11 cellular contexts compared by ENCODE assay signal in genomic region chr12:53050426-53051057, GRCh38. TPM values are rescaled to one million over a fixed set of nuclear protein-coding genes. Genes with fewer than 3 reads are reported as not detected.
A peak's percentile ranks its signal among the peaks of the same experiment; 100 is the strongest.
DNase-seq lines count a peak whose midpoint lies in the region; ATAC-seq and TF ChIP-seq lines count a peak whose summit lies in the region.
"Had no signal": no experiment of that assay in that cellular context is flagged by ENCODE, and none has a peak within 500 bp of the region (broad histone marks: within the 10 kb centered on the region; RNA-seq: fewer than 3 reads in every experiment).

No MANE protein-coding gene starts in this region.

- H3K4me3 ChIP-seq in AG04449 (ENCODE audit: low read depth, low read length) (peak overlapping the region; percentile 66), epithelial cell of proximal tubule (ENCODE audit: low read depth, low read length) (peak overlapping the region; percentile 73), neuron (ENCODE audit: low read length) (peak overlapping the region; percentile 34)

- CTCF ChIA-PET in AG04449 (lab: Yijun Ruan, JAX) (interaction anchor here (0.8 to 6.5 kb wide), 8 partner anchors 8 to 135 kb away, joined by 3 to 92 read pairs (median 4); partner anchors contain the start of gene SPRYD3), RWPE1 (lab: Yijun Ruan, JAX) (no interaction called here)

- POLR2A ChIA-PET in AG04449 (lab: Yijun Ruan, JAX): interaction anchor here (0.8 to 1.8 kb wide), 2 partner anchors 9 to 295 kb away, joined by 3 to 4 read pairs; no protein-coding TSS in a partner anchor
- POLR2A ChIA-PET in RWPE1 (lab: Yijun Ruan, JAX; ENCODE audit: low non-redundant PET): no interaction called here

- H3K27me3 ChIP-seq in neuron (ENCODE audit: insufficient read depth, low read length): no peaks in the 10 kb centered on the region

- TF ChIP-seq CTCF in AG04449 (IDR thresholded peaks at IDR 0.05; ENCODE audit: insufficient read depth, low read length, missing control alignments) (no peak), RWPE1 (conservative IDR thresholded peaks at IDR 0.05; ENCODE audit: low read depth) (no peak), epithelial cell of proximal tubule (conservative IDR thresholded peaks at IDR 0.05; ENCODE audit: low read depth, low read length) (no peak)

- H3K27ac ChIP-seq in RWPE1: peak overlapping the region; percentile 99

- H3K36me3 ChIP-seq in neuron (ENCODE audit: insufficient read depth, low read length): no peaks in the 10 kb centered on the region

- DNase-seq in AG04449 (ENCODE audit: low read depth, low spot score) (no peak), RWPE1 (ENCODE audit: low spot score) (no peak), epithelial cell of proximal tubule (ENCODE audit: low read depth) (no peak), medulla oblongata (ENCODE audit: extremely low spot score) (no peak), erythroblast (lab: John Stamatoyannopoulos, UW) (no peak)
- DNase-seq: activated naive CD4-positive, alpha-beta T cell treated with anti-CD3 and anti-CD28 coated beads for 36 hours had no signal

- no peaks in the 10 kb centered on the region for H3K9me3 ChIP-seq in neuron (ENCODE audit: low read length)

- peaks cover 52% of the 10 kb centered on the region for H3K4me1 ChIP-seq in neuron (ENCODE audit: insufficient read depth, low read length)

- ATAC-seq in HG03520 (IDR thresholded peaks at IDR 0.05; ENCODE audit: unreplicated experiment): no peak
- ATAC-seq in HG02623 (IDR thresholded peaks at IDR 0.05; ENCODE audit: unreplicated experiment): no peak

- no peak overlapping the region for H2AFZ ChIP-seq in neuron (ENCODE audit: low read depth, low read length)

- no peak for TF ChIP-seq POLR2A in erythroblast (IDR thresholded peaks at IDR 0.05; ENCODE audit: low read length)

RNA-seq across cellular contexts. Expression of gene TNS2, which starts 0.7 kb away (rescaled TPM):
- 6.7 and 10.8 TPM in 2 replicates for total RNA-seq in epithelial cell of proximal tubule

RNA-seq across cellular contexts. Expression of gene SPRYD3, which starts 28.6 kb away (rescaled TPM):
- total RNA-seq in epithelial cell of proximal tubule: 24.5 and 26.1 TPM in 2 replicates

RNA-seq across cellular contexts. Expression of gene EIF4B, which starts 44.3 kb away (rescaled TPM):
- 371 and 447 TPM in 2 replicates for total RNA-seq in epithelial cell of proximal tubule

RNA-seq across cellular contexts. Expression of gene IGFBP6, which starts 46.9 kb away (rescaled TPM):
- 71.6 and 102 TPM in 2 replicates for total RNA-seq in epithelial cell of proximal tubule

RNA-seq across cellular contexts. Expression of gene SOAT2, which starts 52.7 kb away (rescaled TPM):
- total RNA-seq in epithelial cell of proximal tubule: not detected in 2 replicates
- total RNA-seq: myocyte, RPMI7951 had no signal
